In genomic region chr11:10351435-10351767, GRCh38 we compare ENCODE assay signal across 1 cellular context.
TF ChIP-seq lines count a peak whose summit lies in the region.

No MANE protein-coding gene starts in this region.

TF ChIP-seq in K562, 482 proteins besides CTCF, POLR2A, EP300 and RAD21 (continues in another document):
- TF ChIP-seq CHD2 (IDR thresholded peaks at IDR 0.05; ENCODE audit: low read depth, low read length), result no peak
- TF ChIP-seq RBM34 (IDR thresholded peaks at IDR 0.05; ENCODE audit: borderline replicate concordance, insufficient read depth, low read length), result no peak
- TF ChIP-seq PTTG1 (tag; IDR thresholded peaks at IDR 0.05; ENCODE audit: low read depth), result no peak
- TF ChIP-seq GABPB2 (CRISPR knock-in tag; conservative IDR thresholded peaks at IDR 0.05), result no peak
- no peak for TF ChIP-seq MEF2A (IDR thresholded peaks at IDR 0.05; ENCODE audit: control insufficient read depth, low read depth, low read length)
- TF ChIP-seq ELK1 (CRISPR knock-in tag; IDR thresholded peaks at IDR 0.05), result no peak
- TF ChIP-seq PCBP1 (IDR thresholded peaks at IDR 0.05; ENCODE audit: low read depth, low read length, poor library complexity, severe bottlenecking), result no peak
- TF ChIP-seq RCOR1 (IDR thresholded peaks at IDR 0.05; ENCODE audit: borderline replicate concordance in 1 of 2, low read depth in 2 of 2, low read length in 2 of 2), result peak in 1 of 2 experiments; percentile 63; a peak in 1 of 4 replicates
- no peak for TF ChIP-seq PKNOX1 (IDR thresholded peaks at IDR 0.05)
- no peak for TF ChIP-seq CEBPZ (IDR thresholded peaks at IDR 0.05; ENCODE audit: borderline replicate concordance, low read depth, low read length)
- TF ChIP-seq MAFG (tag; conservative IDR thresholded peaks at IDR 0.05), result no peak
- TF ChIP-seq ZFPM2 (CRISPR knock-in tag; IDR thresholded peaks at IDR 0.05), result no peak
- TF ChIP-seq ZNF431 (CRISPR knock-in tag; IDR thresholded peaks at IDR 0.05), result no peak
- no peak for TF ChIP-seq ZC3H11A (IDR thresholded peaks at IDR 0.05; ENCODE audit: low read depth, low read length)
- TF ChIP-seq ZNF174 (CRISPR knock-in tag; IDR thresholded peaks at IDR 0.05), result no peak
- TF ChIP-seq CBX3 (IDR thresholded peaks at IDR 0.05; ENCODE audit: borderline replicate concordance in 1 of 2, low read length in 2 of 2), result no peak
- TF ChIP-seq TEAD1 (CRISPR knock-in tag; IDR thresholded peaks at IDR 0.05), result no peak
- TF ChIP-seq CSDE1 (IDR thresholded peaks at IDR 0.05), result no peak
- TF ChIP-seq MYBL2 (IDR thresholded peaks at IDR 0.05; ENCODE audit: low read depth), result no peak
- TF ChIP-seq MYBL2 (CRISPR knock-in tag; IDR thresholded peaks at IDR 0.05; ENCODE audit: borderline replicate concordance), result no peak
- TF ChIP-seq ZNF444 (CRISPR knock-in tag; IDR thresholded peaks at IDR 0.05), result no peak
- TF ChIP-seq MGA (IDR thresholded peaks at IDR 0.05), result 0 out of 2 replicates have a peak, but pooled peaks have one; percentile 39
- TF ChIP-seq GTF2E2 (tag; IDR thresholded peaks at IDR 0.05), result 0 out of 2 replicates have a peak, but pooled peaks have one; percentile 23
- TF ChIP-seq ARID1B (IDR thresholded peaks at IDR 0.05), result peak; percentile 65
- TF ChIP-seq HOXB6 (CRISPR knock-in tag; IDR thresholded peaks at IDR 0.05; ENCODE audit: borderline replicate concordance), result no peak
- TF ChIP-seq CCAR2 (IDR thresholded peaks at IDR 0.05; ENCODE audit: low read depth, low read length), result no peak
- TF ChIP-seq CTCFL (IDR thresholded peaks at IDR 0.05; ENCODE audit: borderline replicate concordance, insufficient read depth, low read depth, low read length, poor library complexity, severe bottlenecking), result no peak
- TF ChIP-seq CBFA2T2 (conservative IDR thresholded peaks at IDR 0.05), result peak; percentile 49
- no peak for TF ChIP-seq KLF6 (CRISPR knock-in tag; IDR thresholded peaks at IDR 0.05; ENCODE audit: borderline replicate concordance)
- no peak for TF ChIP-seq DIDO1 (tag; IDR thresholded peaks at IDR 0.05; ENCODE audit: low read depth)
- no peak for TF ChIP-seq NFATC3 (IDR thresholded peaks at IDR 0.05)
- no peak for TF ChIP-seq NKRF (IDR thresholded peaks at IDR 0.05; ENCODE audit: borderline replicate concordance)
- TF ChIP-seq ZNF280B (CRISPR knock-in tag; IDR thresholded peaks at IDR 0.05), result no peak
- TF ChIP-seq USF1 (CRISPR knock-in tag; IDR thresholded peaks at IDR 0.05), result no peak
- peak; percentile 23; the same call in 1 of the 2 replicates for TF ChIP-seq SMARCA4 (IDR thresholded peaks at IDR 0.05)
- no peak for TF ChIP-seq IRF2 (CRISPR knock-in tag; IDR thresholded peaks at IDR 0.05)
- no peak for TF ChIP-seq LARP7 (IDR thresholded peaks at IDR 0.05)
